ENCODE assay signal across 12 cellular contexts in genomic region chr16:51146256-51146924, GRCh38. TPM values are rescaled to one million over a fixed set of nuclear protein-coding genes. Genes with fewer than 3 reads are reported as not detected.
DNase-seq lines count a peak whose midpoint lies in the region; ATAC-seq and TF ChIP-seq lines count a peak whose summit lies in the region.
"Had no signal": no experiment of that assay in that cellular context is flagged by ENCODE, and none has a peak within 500 bp of the region (broad histone marks: within the 10 kb centered on the region; RNA-seq: fewer than 3 reads in every experiment).

No MANE protein-coding gene starts in this region.

- H3K27ac ChIP-seq in thyroid gland = peak overlapping the region; percentile 99
- H3K27ac ChIP-seq: adrenal gland, prostate gland had no signal

- TF ChIP-seq CTCF in thyroid gland (IDR thresholded peaks at IDR 0.05) = peak in 4 of 6 experiments; percentile 25 to 61 (median 48)

- DNase-seq in H4 (ENCODE audit: low spot score) (peak; percentile 74), adipocyte (ENCODE audit: low read depth) (peak; percentile 78), iris pigment epithelial cell (ENCODE audit: low read depth) (peak; percentile 46), thyroid gland (no peak)
- DNase-seq: activated CD8-positive, alpha-beta T cell treated with anti-CD3 and anti-CD28 coated beads for 36 hours; adrenal gland; NCI-H1417; SHP77 treated with DMSO at 0.1 percent for 48 hours had no signal

- 9 to 13% methylated on average over 6 of the region's 6 CpGs for WGBS in thyroid gland, 2 donors

- peak in 1 of 2 donors; percentile 8 for TF ChIP-seq POLR2A in thyroid gland (IDR thresholded peaks at IDR 0.05)

- peak overlapping the region; percentile 16 for H3K9ac ChIP-seq in adipocyte (ENCODE audit: low read length)

- H3K9me3 ChIP-seq in adipocyte (ENCODE audit: control insufficient read depth, low read length) (no peaks in the 10 kb centered on the region), thyroid gland (no peaks in the 10 kb centered on the region)
- H3K9me3 ChIP-seq: adrenal gland, prostate gland had no signal

- H3K36me3 ChIP-seq in adipocyte (ENCODE audit: control insufficient read depth, insufficient read depth, low read length, severe bottlenecking) = peaks cover under 1% of the 10 kb centered on the region
- H3K36me3 ChIP-seq in thyroid gland = peaks cover 0 to 18% of the 10 kb centered on the region in 2 donors
- H3K36me3 ChIP-seq: adrenal gland, prostate gland had no signal

- ATAC-seq in HG03457 (IDR thresholded peaks at IDR 0.05; ENCODE audit: unreplicated experiment) = no peak
- ATAC-seq in GM19328 (IDR thresholded peaks at IDR 0.05; ENCODE audit: unreplicated experiment) = no peak
- no peak for ATAC-seq in GM21423 (IDR thresholded peaks at IDR 0.05; ENCODE audit: unreplicated experiment)
- ATAC-seq: activated CD8-positive, alpha-beta T cell treated with anti-CD3 and anti-CD28 coated beads for 36 hours had no signal

- H3K4me3 ChIP-seq in adipocyte (ENCODE audit: low read length) (peak overlapping the region; percentile 73), thyroid gland (replicated peaks in 1 of 3) (peak overlapping the region in 1 of 3 donors; percentile 4)
- H3K4me3 ChIP-seq: adrenal gland, prostate gland had no signal

- H3K27me3 ChIP-seq in adipocyte (replicated peaks; ENCODE audit: control insufficient read depth, insufficient read depth, low read length) (no peaks in the 10 kb centered on the region), thyroid gland (no peaks in the 10 kb centered on the region)

- intact Hi-C loops in thyroid gland (cut with DNase I) = no loop called here

- peaks cover 29% of the 10 kb centered on the region for H3K4me1 ChIP-seq in adipocyte (ENCODE audit: control insufficient read depth, insufficient read depth, low read length)
- H3K4me1 ChIP-seq in thyroid gland = peaks cover 12 to 14% of the 10 kb centered on the region in 2 donors
- H3K4me1 ChIP-seq: prostate gland had no signal

RNA-seq across cellular contexts. Expression of gene SALL1, which starts 4.7 kb away (rescaled TPM):
- total RNA-seq in H4 (2014; rRNA removed; shearing (Covaris generic)) = 6.4 and 9.9 TPM in 2 replicates
- 10 to 100 TPM; 23.0 to 57.0 (median 44.0) TPM for total RNA-seq in thyroid gland
- total RNA-seq: activated CD8-positive, alpha-beta T cell treated with anti-CD3 and anti-CD28 coated beads for 36 hours had no signal

Comparison
In these comparisons a context has a peak if more than half of its experiments do, and no peak if none do; other contexts are left out.
1. DNase-seq: peak in H4 (single experiment), adipocyte (single experiment) and iris pigment epithelial cell (single experiment); none in thyroid gland (0 of 2).